Comparison of ENCODE assay signal across 11 cellular contexts in genomic region chr10:44293306-44293778, GRCh38.
DNase-seq lines count a peak whose midpoint lies in the region; ATAC-seq lines count a peak whose summit lies in the region.
"Had no signal": no experiment of that assay in that cellular context is flagged by ENCODE, and none has a peak within 500 bp of the region (broad histone marks: within the 10 kb centered on the region; RNA-seq: fewer than 3 reads in every experiment).

No MANE protein-coding gene starts in this region.

- peak overlapping the region; percentile 53 for H3K4me3 ChIP-seq in H7 (ENCODE audit: insufficient read depth, low read depth, low read length)
- peak overlapping the region; percentile 42 for H3K4me3 ChIP-seq in iPS-20b (ENCODE audit: low read length)
- H3K4me3 ChIP-seq in skeletal muscle tissue (ENCODE audit: low read length in 3 of 3), result peak overlapping the region in 2 of 3 donors; percentile 22 to 35

- H3K4me1 ChIP-seq in iPS-20b (ENCODE audit: insufficient read depth, low read length) (peaks cover 24% of the 10 kb centered on the region; the same call in 1 of the 2 replicates), skeletal muscle tissue (ENCODE audit: control insufficient read depth in 3 of 3, insufficient read depth in 3 of 3, low read length in 3 of 3) (peaks cover 6 to 22% (median 10%) of the 10 kb centered on the region in 3 donors)

- H3K9ac ChIP-seq in iPS-20b (ENCODE audit: low read depth, low read length) (no peak overlapping the region), skeletal muscle tissue (ENCODE audit: low read depth in 1 of 3, low read length in 3 of 3) (peak overlapping the region; percentile 46 to 69 (median 51))

- H3K36me3 ChIP-seq in H7 (replicated peaks; ENCODE audit: control insufficient read depth, insufficient read depth, low read length), result no peaks in the 10 kb centered on the region
- no peaks in the 10 kb centered on the region for H3K36me3 ChIP-seq in iPS-20b (ENCODE audit: insufficient read depth, low read depth, low read length)
- H3K36me3 ChIP-seq in skeletal muscle tissue (ENCODE audit: control insufficient read depth in 3 of 3, insufficient read depth in 3 of 3, low read length in 3 of 3), result no peaks in the 10 kb centered on the region

- no peak for ATAC-seq in GM21367 (IDR thresholded peaks at IDR 0.05; ENCODE audit: unreplicated experiment)

- H3K27me3 ChIP-seq in H7 (ENCODE audit: control insufficient read depth, insufficient read depth, low read length) (peaks cover 15% of the 10 kb centered on the region), iPS-20b (ENCODE audit: insufficient read depth, low read length) (peaks cover 15% of the 10 kb centered on the region), skeletal muscle tissue (ENCODE audit: control insufficient read depth in 3 of 3, insufficient read depth in 3 of 3, low read length in 3 of 3) (peaks cover 0 to 2% (median 0%) of the 10 kb centered on the region in 3 donors)

- H3K27ac ChIP-seq in cingulate gyrus (ENCODE audit: low read depth, low read length) (peak overlapping the region; percentile 23), iPS-20b (ENCODE audit: low read length) (no peak overlapping the region), skeletal muscle tissue (ENCODE audit: low read depth, low read length) (peak overlapping the region; percentile 83)
- H3K27ac ChIP-seq: C4-2B had no signal

- peak; percentile 60 for DNase-seq in H7
- DNase-seq in NCI-H526 (lab: John Stamatoyannopoulos, UW), result no peak
- DNase-seq in D341Med (ENCODE audit: low spot score), result no peak
- no peak for DNase-seq in AG08396 (ENCODE audit: low spot score)
- DNase-seq: NCI-H446 treated with DMSO at 0.1 percent for 48 hours, SHP77 treated with DMSO at 0.1 percent for 48 hours had no signal

- H3K9me3 ChIP-seq in iPS-20b (ENCODE audit: insufficient read depth, low read depth, low read length) (no peaks in the 10 kb centered on the region), skeletal muscle tissue (ENCODE audit: control insufficient read depth in 3 of 3, low read length in 3 of 3) (no peaks in the 10 kb centered on the region)
